Comparison of ENCODE assay signal across 9 cellular contexts in genomic region chr17:7559307-7560171, GRCh38. TPM values are rescaled to one million over a fixed set of nuclear protein-coding genes. Genes with fewer than 3 reads are reported as not detected.
A peak's percentile ranks its signal among the peaks of the same experiment; 100 is the strongest.
DNase-seq lines count a peak whose midpoint lies in the region; ATAC-seq and TF ChIP-seq lines count a peak whose summit lies in the region.
"Had no signal": no experiment of that assay in that cellular context is flagged by ENCODE, and none has a peak within 500 bp of the region (broad histone marks: within the 10 kb centered on the region; RNA-seq: fewer than 3 reads in every experiment).

No MANE protein-coding gene starts in this region.

- TF ChIP-seq CTCF in adrenal gland (IDR thresholded peaks at IDR 0.05) (no peak), lower lobe of right lung (IDR thresholded peaks at IDR 0.05) (no peak), thyroid gland (IDR thresholded peaks at IDR 0.05) (no peak)

- CTCF ChIA-PET in activated naive CD4-positive, alpha-beta T cell treated with anti-CD3 and anti-CD28 coated beads for 36 hours (lab: Charles Lee) = interaction anchor here (1.0 to 7.5 kb wide), 29 partner anchors 10 to 236 kb away, joined by 3 to 96 read pairs (median 7); partner anchors contain the start of genes ACAP1, CD68, MPDU1 and NEURL4

- in situ Hi-C loops in KBM-7 (cut with MboI; ENCODE audit: low pct_unique_long_range_greater_than_20kb, low sequenced_read_pairs) = no loop called here

- H3K4me3 Mint-ChIP-seq in activated naive CD4-positive, alpha-beta T cell treated with anti-CD3 and anti-CD28 coated beads for 36 hours = peak overlapping the region; percentile 58

- H3K9me3 ChIP-seq in adrenal gland (replicated peaks in 1 of 3) (no peaks in the 10 kb centered on the region), lower lobe of right lung (no peaks in the 10 kb centered on the region), thyroid gland (no peaks in the 10 kb centered on the region)

- H3K4me1 ChIP-seq in adrenal gland (replicated peaks in 1 of 2) (peaks cover 35 to 58% of the 10 kb centered on the region in 2 donors), lower lobe of right lung (peaks cover 72% of the 10 kb centered on the region), thyroid gland (peaks cover 40 to 59% of the 10 kb centered on the region in 2 donors)

- H3K36me3 Mint-ChIP-seq in activated naive CD4-positive, alpha-beta T cell treated with anti-CD3 and anti-CD28 coated beads for 36 hours (ENCODE audit: low read depth) = peaks cover 11% of the 10 kb centered on the region

- H3K27me3 Mint-ChIP-seq in activated naive CD4-positive, alpha-beta T cell treated with anti-CD3 and anti-CD28 coated beads for 36 hours (ENCODE audit: low read depth) = no peaks in the 10 kb centered on the region
- H3K27me3 Mint-ChIP-seq: effector memory CD8-positive, alpha-beta T cell had no signal

- H3K9me3 Mint-ChIP-seq in activated naive CD4-positive, alpha-beta T cell treated with anti-CD3 and anti-CD28 coated beads for 36 hours = no peaks in the 10 kb centered on the region
- H3K9me3 Mint-ChIP-seq: effector memory CD8-positive, alpha-beta T cell had no signal

- H3K36me3 ChIP-seq in adrenal gland (replicated peaks in 1 of 2) (peaks cover 0 to 7% of the 10 kb centered on the region in 2 donors), lower lobe of right lung (peaks cover 23% of the 10 kb centered on the region), thyroid gland (peaks cover 3 to 13% of the 10 kb centered on the region in 2 donors)

- H3K27ac Mint-ChIP-seq in activated naive CD4-positive, alpha-beta T cell treated with anti-CD3 and anti-CD28 coated beads for 36 hours = peak overlapping the region; percentile 84

- ATAC-seq in lower lobe of right lung (peak; percentile 3 to 11), HG02588 (IDR thresholded peaks at IDR 0.05; ENCODE audit: unreplicated experiment) (no peak)
- ATAC-seq: effector memory CD8-positive, alpha-beta T cell had no signal

- H3K27me3 ChIP-seq in adrenal gland (no peaks in the 10 kb centered on the region), lower lobe of right lung (ENCODE audit: low read depth) (no peaks in the 10 kb centered on the region), thyroid gland (no peaks in the 10 kb centered on the region)

- WGBS in adrenal gland, 4 donors = 49 to 58% (median 55%) methylated on average over 15 to 18 of the region's 18 CpGs
- 67 to 71% methylated on average over 18 of the region's 18 CpGs for WGBS in thyroid gland, 2 donors

- peaks cover 61% of the 10 kb centered on the region for H3K4me1 Mint-ChIP-seq in activated naive CD4-positive, alpha-beta T cell treated with anti-CD3 and anti-CD28 coated beads for 36 hours (ENCODE audit: low read depth)

- H3K27ac ChIP-seq in adrenal gland = peak overlapping the region; percentile 83 to 97 (median 92)
- H3K27ac ChIP-seq in lower lobe of right lung = peak overlapping the region; percentile 95
- peak overlapping the region; percentile 94 to 98 (median 95) for H3K27ac ChIP-seq in thyroid gland

- intact Hi-C loops in activated naive CD4-positive, alpha-beta T cell treated with anti-CD3 and anti-CD28 coated beads for 36 hours (cut with micrococcal nuclease) = no loop called here
- intact Hi-C loops in adrenal gland (cut with DNase I) (loop anchor here (2.0 to 10.0 kb wide), 4 partner anchors 42 to 205 kb away; partner anchors contain the start of genes KCTD11 (in 2 of the 2), TMEM95 (in 2 of the 2), FGF11 (in 1 of the 2) and TMEM102 (in 1 of the 2)), lower lobe of right lung (cut with DNase I) (no loop called here), thyroid gland (cut with DNase I) (loop anchor here (2.0 to 5.0 kb wide), 3 partner anchors 45 to 202 kb away; partner anchors contain the start of genes FGF11, TMEM102 and TMEM95)

- TF ChIP-seq POLR2A in adrenal gland (IDR thresholded peaks at IDR 0.05) = no peak
- no peak for TF ChIP-seq POLR2A in thyroid gland (IDR thresholded peaks at IDR 0.05)

- DNase-seq in activated naive CD4-positive, alpha-beta T cell treated with anti-CD3 and anti-CD28 coated beads for 36 hours = no peak
- DNase-seq in activated naive CD4-positive, alpha-beta T cell (lab: John Stamatoyannopoulos, UW) = no peak
- DNase-seq in adrenal gland (peak in 2 of 7 donors; percentile 37 to 44), lower lobe of right lung (peak; percentile 75), thyroid gland (peak; percentile 59 to 63), Ammon's horn (ENCODE audit: low spot score) (no peak), KBM-7 (no peak)

- H3K4me3 ChIP-seq in adrenal gland = peak overlapping the region in 2 of 4 donors; percentile 64 to 69
- H3K4me3 ChIP-seq in lower lobe of right lung = peak overlapping the region; percentile 94
- peak overlapping the region in 1 of 3 donors; percentile 28 for H3K4me3 ChIP-seq in thyroid gland (replicated peaks in 1 of 3)

RNA-seq across cellular contexts. Expression of gene TNFSF13, which starts 1.0 kb away (rescaled TPM):
- 1 to 10 TPM; 2.1 to 2.6 TPM for total RNA-seq in activated naive CD4-positive, alpha-beta T cell treated with anti-CD3 and anti-CD28 coated beads for 36 hours
- total RNA-seq in adrenal gland (10 to 100 TPM; 25.0 to 75.2 (median 50.0) TPM), lower lobe of right lung (161 TPM), thyroid gland (10 to 100 TPM; 11.7 to 32.2 (median 24.8) TPM)
- 10 to 100 TPM; 19.4 to 39.1 (median 25.2) TPM for polyA plus RNA-seq in adrenal gland

RNA-seq across cellular contexts. Expression of gene SENP3, which starts 2.2 kb away (rescaled TPM):
- total RNA-seq in activated naive CD4-positive, alpha-beta T cell treated with anti-CD3 and anti-CD28 coated beads for 36 hours = 10 to 100 TPM; 43.2 to 46.9 TPM
- total RNA-seq in adrenal gland = 10 to 100 TPM; 28.4 to 55.3 (median 43.9) TPM
- 10 to 100 TPM; 29.0 to 72.4 (median 38.4) TPM for polyA plus RNA-seq in adrenal gland
- 87.0 TPM for total RNA-seq in lower lobe of right lung
- total RNA-seq in thyroid gland = 10 to 100 TPM; 62.4 to 73.3 (median 66.3) TPM

RNA-seq across cellular contexts. Expression of gene TNFSF12, which starts 10.7 kb away (rescaled TPM):
- 1 to 10 TPM; 5.8 to 7.4 TPM for total RNA-seq in activated naive CD4-positive, alpha-beta T cell treated with anti-CD3 and anti-CD28 coated beads for 36 hours
- total RNA-seq in adrenal gland (100 to 1,000 TPM in 2 of 8 donors, 10 to 100 TPM in 6; 18.8 to 134 (median 54.7) TPM), lower lobe of right lung (91.3 TPM), thyroid gland (10 to 100 TPM; 17.9 to 39.9 (median 30.8) TPM)
- 10 to 100 TPM; 18.8 to 70.8 (median 65.6) TPM for polyA plus RNA-seq in adrenal gland

RNA-seq across cellular contexts. Expression of gene CD68, which starts 19.9 kb away (rescaled TPM):
- 10 to 100 TPM; 11.6 to 12.6 TPM for total RNA-seq in activated naive CD4-positive, alpha-beta T cell treated with anti-CD3 and anti-CD28 coated beads for 36 hours
- total RNA-seq in adrenal gland = 100 to 1,000 TPM in 6 of 8 donors, 10 to 100 TPM in 2; 49.0 to 177 (median 160) TPM
- 100 to 1,000 TPM in 2 of 3 donors, 10 to 100 TPM in 1; 32.3 to 207 (median 133) TPM for polyA plus RNA-seq in adrenal gland
- total RNA-seq in lower lobe of right lung = 667 TPM
- 10 to 100 TPM; 13.6 to 52.0 (median 21.5) TPM for total RNA-seq in thyroid gland

RNA-seq across cellular contexts. Expression of gene MPDU1, which starts 24.1 kb away (rescaled TPM):
- total RNA-seq in activated naive CD4-positive, alpha-beta T cell treated with anti-CD3 and anti-CD28 coated beads for 36 hours = 10 to 100 TPM; 48.8 to 53.5 TPM
- total RNA-seq in adrenal gland (100 to 1,000 TPM in 5 of 8 donors, 10 to 100 TPM in 3; 65.9 to 267 (median 138) TPM), lower lobe of right lung (55.3 TPM), thyroid gland (100 to 1,000 TPM in 3 of 4 donors, 10 to 100 TPM in 1; 88.8 to 250 (median 164) TPM)
- polyA plus RNA-seq in adrenal gland = 100 to 1,000 TPM in 1 of 3 donors, 10 to 100 TPM in 2; 70.1 to 200 (median 81.6) TPM

Comparison
In these comparisons a context has a peak if more than half of its experiments do, and no peak if none do; other contexts are left out.
1. DNase-seq: peak in lower lobe of right lung (single experiment) and thyroid gland (2 of 2); none in activated naive CD4-positive, alpha-beta T cell treated with anti-CD3 and anti-CD28 coated beads for 36 hours (single experiment), activated naive CD4-positive, alpha-beta T cell (0 of 4), Ammon's horn (single experiment) and KBM-7 (single experiment).
2. intact Hi-C loops: an anchor here in adrenal gland (2.0 to 10.0 kb wide) and thyroid gland (2.0 to 5.0 kb wide); none called in activated naive CD4-positive, alpha-beta T cell treated with anti-CD3 and anti-CD28 coated beads for 36 hours and lower lobe of right lung.
3. Peak in every context shown above with its lines, with median percentiles within 50 percentile points of each other: H3K27ac ChIP-seq.